ENCODE assay signal across 10 cellular contexts in genomic region chr19:464146-464545, GRCh38. TPM values are rescaled to one million over a fixed set of nuclear protein-coding genes. Genes with fewer than 3 reads are reported as not detected.
"Had no signal": no experiment of that assay in that cellular context is flagged by ENCODE, and none has a peak within 500 bp of the region (broad histone marks: within the 10 kb centered on the region; RNA-seq: fewer than 3 reads in every experiment).

No MANE protein-coding gene starts in this region.

- FAIRE-seq: HTR-8/SVneo had no signal

- H3K4me2 ChIP-seq: GM23338 had no signal

- H2AFZ ChIP-seq: GM23338 had no signal

- H3K36me3 ChIP-seq: HAP-1 had no signal

- H3K4me3 ChIP-seq: GM23338, HAP-1 had no signal

- H3K9me3 ChIP-seq: HAP-1 had no signal

- H3K36me3 Mint-ChIP-seq: IgD-negative memory B cell had no signal

- ATAC-seq: GM23338, HCT116 had no signal

- H3K9me3 Mint-ChIP-seq: IgD-negative memory B cell had no signal

- H3K4me3 Mint-ChIP-seq: GM23338, HFFc6, IgD-negative memory B cell had no signal

- H3K27ac Mint-ChIP-seq: GM23338, HFFc6, IgD-negative memory B cell had no signal

- DNase-seq: HFFc6, KBM-7 had no signal

RNA-seq across cellular contexts. Expression of gene SHC2, which starts 3.3 kb away (rescaled TPM):
- total RNA-seq: HFFc6, HT-29 had no signal
- polyA plus RNA-seq: IgD-negative memory B cell had no signal

RNA-seq across cellular contexts. Expression of gene MADCAM1, which starts 32.1 kb away (rescaled TPM):
- total RNA-seq: H4, H7 had no signal

RNA-seq across cellular contexts. Expression of gene C2CD4C, which starts 55.2 kb away (rescaled TPM):
- total RNA-seq: HFFc6 had no signal
- polyA plus RNA-seq: IgD-negative memory B cell had no signal
